10 cellular contexts compared by ENCODE assay signal in genomic region chr18:32373995-32374394, GRCh38.
A peak's percentile ranks its signal among the peaks of the same experiment; 100 is the strongest.
DNase-seq lines count a peak whose midpoint lies in the region; ATAC-seq, FAIRE-seq and TF ChIP-seq lines count a peak whose summit lies in the region.
"Had no signal": no experiment of that assay in that cellular context is flagged by ENCODE, and none has a peak within 500 bp of the region (broad histone marks: within the 10 kb centered on the region; RNA-seq: fewer than 3 reads in every experiment).

No MANE protein-coding gene starts in this region.

- H3K9me3 Mint-ChIP-seq in activated CD8-positive, alpha-beta T cell treated with anti-CD3 and anti-CD28 coated beads, Interleukin-2, amount 10 ng/mL, durations not matched to agents 7 days and 5 days (ENCODE audit: insufficient read depth), result no peaks in the 10 kb centered on the region
- no peaks in the 10 kb centered on the region for H3K9me3 Mint-ChIP-seq in activated T-cell treated with anti-CD3 and anti-CD28 coated beads, Interleukin-2, amount 50 U/mL, for 72 hours
- H3K9me3 Mint-ChIP-seq in T-cell, result no peaks in the 10 kb centered on the region

- no peaks in the 10 kb centered on the region for H3K36me3 Mint-ChIP-seq in activated CD8-positive, alpha-beta T cell treated with anti-CD3 and anti-CD28 coated beads, Interleukin-2, amount 10 ng/mL, durations not matched to agents 7 days and 5 days (ENCODE audit: low read depth)
- no peaks in the 10 kb centered on the region for H3K36me3 Mint-ChIP-seq in activated T-cell treated with anti-CD3 and anti-CD28 coated beads, Interleukin-2, amount 50 U/mL, for 72 hours (ENCODE audit: insufficient read depth in 2 of 2)
- H3K36me3 Mint-ChIP-seq in T-cell, result no peaks in the 10 kb centered on the region

- no peaks in the 10 kb centered on the region for H3K9me3 ChIP-seq in cardiac muscle cell (ENCODE audit: low read depth)

- H3K4me1 ChIP-seq in cardiac muscle cell (ENCODE audit: low read depth), result peaks cover 9% of the 10 kb centered on the region

- H3K4me3 Mint-ChIP-seq in activated CD8-positive, alpha-beta T cell treated with anti-CD3 and anti-CD28 coated beads, Interleukin-2, amount 10 ng/mL, durations not matched to agents 7 days and 5 days, result no peak overlapping the region
- no peak overlapping the region for H3K4me3 Mint-ChIP-seq in activated T-cell treated with anti-CD3 and anti-CD28 coated beads, Interleukin-2, amount 50 U/mL, for 72 hours
- H3K4me3 Mint-ChIP-seq in T-cell, result no peak overlapping the region

- POLR2A ChIA-PET in activated CD8-positive, alpha-beta T cell treated with anti-CD3 and anti-CD28 coated beads, Interleukin-2, amount 10 ng/mL, durations not matched to agents 7 days and 5 days (lab: Charles Lee), result no interaction called here
- POLR2A ChIA-PET in T-cell (lab: Charles Lee), result no interaction called here

- ATAC-seq in activated CD8-positive, alpha-beta T cell treated with anti-CD3 and anti-CD28 coated beads, Interleukin-2, amount 10 ng/mL, durations not matched to agents 7 days and 5 days, result no peak
- ATAC-seq in activated T-cell treated with anti-CD3 and anti-CD28 coated beads, Interleukin-2, amount 50 U/mL, for 72 hours (replicated peaks in 1 of 2), result no peak
- no peak for ATAC-seq in T-cell (replicated peaks in 1 of 4)

- no peaks in the 10 kb centered on the region for H3K4me1 Mint-ChIP-seq in activated CD8-positive, alpha-beta T cell treated with anti-CD3 and anti-CD28 coated beads, Interleukin-2, amount 10 ng/mL, durations not matched to agents 7 days and 5 days (ENCODE audit: low read depth)
- no peaks in the 10 kb centered on the region for H3K4me1 Mint-ChIP-seq in activated T-cell treated with anti-CD3 and anti-CD28 coated beads, Interleukin-2, amount 50 U/mL, for 72 hours (ENCODE audit: low read depth)
- no peaks in the 10 kb centered on the region for H3K4me1 Mint-ChIP-seq in T-cell

- no peak for FAIRE-seq in RCC 7860 (lab: Jason Lieb, UNC)

- H3K27ac Mint-ChIP-seq in activated CD8-positive, alpha-beta T cell treated with anti-CD3 and anti-CD28 coated beads, Interleukin-2, amount 10 ng/mL, durations not matched to agents 7 days and 5 days, result no peak overlapping the region
- H3K27ac Mint-ChIP-seq in activated T-cell treated with anti-CD3 and anti-CD28 coated beads, Interleukin-2, amount 50 U/mL, for 72 hours, result no peak overlapping the region
- H3K27ac Mint-ChIP-seq in T-cell, result no peak overlapping the region

- TF ChIP-seq CTCF in cardiac muscle cell (IDR thresholded peaks at IDR 0.05; ENCODE audit: low read depth, low read length), result no peak

- CTCF ChIA-PET in activated CD8-positive, alpha-beta T cell treated with anti-CD3 and anti-CD28 coated beads, Interleukin-2, amount 10 ng/mL, durations not matched to agents 7 days and 5 days (lab: Charles Lee), result no interaction called here
- CTCF ChIA-PET in T-cell (lab: Charles Lee), result interaction anchor here in 1 of 2 donors (0.6 kb wide), 1 partner anchor 12 kb away, joined by 3 read pairs; no protein-coding TSS in a partner anchor

- intact Hi-C loops in cardiac septum (cut with DNase I), result no loop called here

- H3K27me3 Mint-ChIP-seq in activated CD8-positive, alpha-beta T cell treated with anti-CD3 and anti-CD28 coated beads, Interleukin-2, amount 10 ng/mL, durations not matched to agents 7 days and 5 days (ENCODE audit: low read depth), result no peaks in the 10 kb centered on the region
- no peaks in the 10 kb centered on the region for H3K27me3 Mint-ChIP-seq in activated T-cell treated with anti-CD3 and anti-CD28 coated beads, Interleukin-2, amount 50 U/mL, for 72 hours (ENCODE audit: low read depth)
- H3K27me3 Mint-ChIP-seq in T-cell, result peaks cover 6 to 12% of the 10 kb centered on the region in 2 donors

- H3K27me3 ChIP-seq in cardiac muscle cell, result no peaks in the 10 kb centered on the region

- DNase-seq in cardiac muscle cell (ENCODE audit: low read depth in 1 of 2, low spot score in 1 of 2) (peak; percentile 30 to 75), cardiac septum (ENCODE audit: low spot score) (no peak), RCC 7860 (ENCODE audit: low spot score) (peak; percentile 7), glomerular visceral epithelial cell (ENCODE audit: extremely low spot score) (peak; percentile 38), NCI-H526 treated with DMSO at 0.1 percent for 48 hours (lab: John Stamatoyannopoulos, UW) (no peak), T-cell (no peak)
- DNase-seq in activated CD8-positive, alpha-beta T cell treated with anti-CD3 and anti-CD28 coated beads, Interleukin-2, amount 10 ng/mL, durations not matched to agents 7 days and 5 days, result no peak
- no peak for DNase-seq in activated T-cell treated with anti-CD3 and anti-CD28 coated beads, Interleukin-2, amount 50 U/mL, for 72 hours
- DNase-seq: activated CD8-positive, alpha-beta memory T cell treated with anti-CD3 and anti-CD28 coated beads for 24 hours had no signal

- no peak overlapping the region for H3K27ac ChIP-seq in cardiac muscle cell
- H3K27ac ChIP-seq: parathyroid adenoma had no signal

- no peak overlapping the region for H3K4me3 ChIP-seq in cardiac muscle cell

- no peaks in the 10 kb centered on the region for H3K36me3 ChIP-seq in cardiac muscle cell

Comparison
In these comparisons a context has a peak if more than half of its experiments do, and no peak if none do; other contexts are left out.
1. DNase-seq: peak in cardiac muscle cell (2 of 2), RCC 7860 (single experiment) and glomerular visceral epithelial cell (single experiment); none in cardiac septum (single experiment), activated CD8-positive, alpha-beta T cell treated with anti-CD3 and anti-CD28 coated beads, Interleukin-2, amount 10 ng/mL, durations not matched to agents 7 days and 5 days (single experiment), activated T-cell treated with anti-CD3 and anti-CD28 coated beads, Interleukin-2, amount 50 U/mL, for 72 hours (0 of 2), NCI-H526 treated with DMSO at 0.1 percent for 48 hours (single experiment) and T-cell (0 of 34).